Comparison of ENCODE assay signal across 9 cellular contexts in the genomic region with DNA sequence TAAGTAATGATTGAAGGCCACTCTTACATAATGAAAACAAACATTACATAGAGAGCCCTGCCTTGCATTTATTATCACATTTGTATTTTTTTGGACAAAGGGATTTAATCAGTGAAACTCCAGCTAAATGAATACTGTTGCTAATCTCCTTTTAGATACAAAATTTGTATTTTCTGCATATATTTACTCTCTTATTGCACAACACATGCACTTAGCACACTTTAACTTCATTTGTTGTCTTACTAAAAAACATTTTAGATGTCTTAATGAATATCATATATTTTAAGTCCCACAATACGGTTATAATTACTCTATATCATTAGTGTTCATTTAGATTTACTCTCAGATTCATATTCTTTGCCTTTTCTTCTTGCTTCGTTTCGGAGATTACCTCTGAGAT.
"Had no signal": no experiment of that assay in that cellular context is flagged by ENCODE, and none has a peak within 500 bp of the region (broad histone marks: within the 10 kb centered on the region; RNA-seq: fewer than 3 reads in every experiment).

No MANE protein-coding gene starts in this region.

- DNase-seq: GOT3, H7, HFFc6, KBM-7 had no signal

- H3K4me1 ChIP-seq: HAP-1 had no signal

- H3K4me3 ChIP-seq: HAP-1 had no signal

- H3K9me3 Mint-ChIP-seq: HFFc6, IgD-negative memory B cell had no signal

- H3K9me3 ChIP-seq: HAP-1 had no signal

- H3K4me2 ChIP-seq: KMS-11 had no signal

- H3K4me3 Mint-ChIP-seq: HFFc6, IgD-negative memory B cell had no signal

- H3K4me1 Mint-ChIP-seq: IgD-negative memory B cell had no signal

- H3K9ac ChIP-seq: KMS-11 had no signal

- H3K27ac ChIP-seq: HL-60, KMS-11 had no signal

- H3K27ac Mint-ChIP-seq: HFFc6, IgD-negative memory B cell had no signal

- ATAC-seq: HCT116 had no signal

- H3K36me3 ChIP-seq: HAP-1 had no signal
